22 cellular contexts compared by ENCODE assay signal in genomic region chr2:25831744-25832449, GRCh38. TPM values are rescaled to one million over a fixed set of nuclear protein-coding genes. Genes with fewer than 3 reads are reported as not detected.
DNase-seq lines count a peak whose midpoint lies in the region; ATAC-seq, FAIRE-seq and TF ChIP-seq lines count a peak whose summit lies in the region.
"Had no signal": no experiment of that assay in that cellular context is flagged by ENCODE, and none has a peak within 500 bp of the region (broad histone marks: within the 10 kb centered on the region; RNA-seq: fewer than 3 reads in every experiment).

No MANE protein-coding gene starts in this region.

- 67% methylated on average over 3 of the region's 3 CpGs for WGBS in GM12878 (ENCODE audit: insufficient coverage, insufficient replicate concordance, low lambda C conversion rate, missing lambda C conversion rate)
- 94 to 98% methylated on average over 3 of the region's 3 CpGs for WGBS in pancreas, 2 donors

- POLR2A ChIA-PET in GM12878 (lab: Charles Lee), result interaction anchor here (0.6 to 1.6 kb wide), 3 partner anchors 10 to 1109 kb away, joined by 5 to 6 read pairs (median 5); no protein-coding TSS in a partner anchor

- TF ChIP-seq EP300 in GM12878 (IDR thresholded peaks at IDR 0.05; ENCODE audit: borderline replicate concordance in 1 of 2, control insufficient read depth in 1 of 2, low read depth in 2 of 2, low read length in 2 of 2), result no peak

- H3K4me3 ChIP-seq in GM12878 (no peak overlapping the region), pancreas (no peak overlapping the region)
- H3K4me3 ChIP-seq: breast epithelium, gastrocnemius medialis, tibial nerve had no signal

- in situ Hi-C loops in GM12878 (cut with MboI), result no loop called here

- no peaks in the 10 kb centered on the region for H3K79me2 ChIP-seq in GM12878 (ENCODE audit: control insufficient read depth, insufficient read depth, low read length)

- H3K4me1 ChIP-seq in GM12878 (ENCODE audit: control insufficient read depth, insufficient read depth, low read length) (no peaks in the 10 kb centered on the region), pancreas (peaks cover 0 to 14% (median 7%) of the 10 kb centered on the region in 3 donors)
- H3K4me1 ChIP-seq: breast epithelium had no signal

- H3K36me3 Mint-ChIP-seq in activated T-cell treated with anti-CD3 and anti-CD28 coated beads, Interleukin-2, amount 50 U/mL, for 4 hours (ENCODE audit: insufficient read depth), result peaks cover 30% of the 10 kb centered on the region
- H3K36me3 Mint-ChIP-seq in T-helper 2 cell treated with Interferon-gamma antibody and Interleukin-4, amounts not matched to agents 5 μg/mL and 100 μg/mL, for 36 hours (ENCODE audit: low read depth), result peaks cover 39% of the 10 kb centered on the region

- H3K27ac ChIP-seq in GM12878 (ENCODE audit: control insufficient read depth, insufficient read depth) (no peak overlapping the region), pancreas (no peak overlapping the region)
- H3K27ac ChIP-seq: breast epithelium, epithelial cell of prostate, gastrocnemius medialis, tibial nerve had no signal

- peaks cover 0 to 4% of the 10 kb centered on the region in 2 experiments; a peak in 2 of 4 replicates for H3K36me3 ChIP-seq in GM12878 (ENCODE audit: control insufficient read depth in 2 of 2, insufficient read depth in 2 of 2, low read length in 1 of 2)
- no peaks in the 10 kb centered on the region for H3K36me3 ChIP-seq in pancreas
- H3K36me3 ChIP-seq: breast epithelium, gastrocnemius medialis had no signal

- TF ChIP-seq RAD21 in GM12878 (IDR thresholded peaks at IDR 0.05; ENCODE audit: insufficient read depth, low read depth, low read length), result no peak

- intact Hi-C loops in GM12878 (cut with micrococcal nuclease; ENCODE audit: unreplicated experiment) (no loop called here), pancreas (cut with DNase I) (no loop called here)

- SMC1A ChIA-PET in GM12878 (lab: Charles Lee; ENCODE audit: uncharacterized antibody, unreplicated experiment), result interaction anchor here (2.1 kb wide), 1 partner anchor 28 kb away, joined by 5 read pairs; no protein-coding TSS in a partner anchor

- no peak overlapping the region for H3K4me2 ChIP-seq in GM12878 (ENCODE audit: control insufficient read depth, insufficient read depth)

- peaks cover 44% of the 10 kb centered on the region for H3K4me1 Mint-ChIP-seq in activated T-cell treated with anti-CD3 and anti-CD28 coated beads, Interleukin-2, amount 50 U/mL, for 4 hours (ENCODE audit: low read depth)
- peaks cover 40% of the 10 kb centered on the region for H3K4me1 Mint-ChIP-seq in T-helper 2 cell treated with Interferon-gamma antibody and Interleukin-4, amounts not matched to agents 5 μg/mL and 100 μg/mL, for 36 hours (ENCODE audit: low read depth)

- H3K27ac Mint-ChIP-seq in T-helper 2 cell treated with Interferon-gamma antibody and Interleukin-4, amounts not matched to agents 5 μg/mL and 100 μg/mL, for 36 hours, result peak overlapping the region; percentile 83
- H3K27ac Mint-ChIP-seq: dendritic cell treated with granulocyte-macrophage colony-stimulating factor and Interleukin-4, amounts not matched to agents 40 ng/mL and 50 ng/mL, for 4 days had no signal

- CTCF ChIA-PET in GM12878 (lab: Yijun Ruan, JAX), result interaction anchor here (0.6 to 2.7 kb wide), 4 partner anchors 14 to 554 kb away, joined by 3 to 14 read pairs (median 3); no protein-coding TSS in a partner anchor

- H3K27me3 ChIP-seq in GM12878 (replicated peaks in 1 of 2; ENCODE audit: control insufficient read depth in 2 of 2, insufficient read depth in 2 of 2, low read length in 1 of 2) (no peaks in the 10 kb centered on the region), pancreas (no peaks in the 10 kb centered on the region)
- H3K27me3 ChIP-seq: breast epithelium, gastrocnemius medialis, tibial nerve had no signal

- no peaks in the 10 kb centered on the region for H4K20me1 ChIP-seq in GM12878 (ENCODE audit: control insufficient read depth, insufficient read depth)

- TF ChIP-seq POLR2A in GM12878 (IDR thresholded peaks at IDR 0.05; ENCODE audit: low read depth, low read length), result no peak

- H3K27me3 Mint-ChIP-seq in activated T-cell treated with anti-CD3 and anti-CD28 coated beads, Interleukin-2, amount 50 U/mL, for 4 hours (ENCODE audit: low read depth), result no peaks in the 10 kb centered on the region
- H3K27me3 Mint-ChIP-seq in T-helper 2 cell treated with Interferon-gamma antibody and Interleukin-4, amounts not matched to agents 5 μg/mL and 100 μg/mL, for 36 hours (ENCODE audit: low read depth), result no peaks in the 10 kb centered on the region
- H3K27me3 Mint-ChIP-seq: dendritic cell treated with granulocyte-macrophage colony-stimulating factor and Interleukin-4, amounts not matched to agents 40 ng/mL and 50 ng/mL, for 4 days had no signal

- H2AFZ ChIP-seq in GM12878 (ENCODE audit: control insufficient read depth, low read depth, low read length), result no peak overlapping the region

- no TSS peak for BruUV-seq in GM12878 (replicated peaks; lab: Mats Ljungman, UMichigan)

- peak overlapping the region; percentile 54 for H3K4me3 Mint-ChIP-seq in activated T-cell treated with anti-CD3 and anti-CD28 coated beads, Interleukin-2, amount 50 U/mL, for 4 hours
- H3K4me3 Mint-ChIP-seq in T-helper 2 cell treated with Interferon-gamma antibody and Interleukin-4, amounts not matched to agents 5 μg/mL and 100 μg/mL, for 36 hours, result peak overlapping the region; percentile 52
- H3K4me3 Mint-ChIP-seq: dendritic cell treated with granulocyte-macrophage colony-stimulating factor and Interleukin-4, amounts not matched to agents 40 ng/mL and 50 ng/mL, for 4 days had no signal

- H3K9me3 Mint-ChIP-seq in activated T-cell treated with anti-CD3 and anti-CD28 coated beads, Interleukin-2, amount 50 U/mL, for 4 hours, result peaks cover 10% of the 10 kb centered on the region
- H3K9me3 Mint-ChIP-seq in T-helper 2 cell treated with Interferon-gamma antibody and Interleukin-4, amounts not matched to agents 5 μg/mL and 100 μg/mL, for 36 hours, result peaks cover 12% of the 10 kb centered on the region

- no peak for FAIRE-seq in GM12878 (lab: Jason Lieb, UNC)
- FAIRE-seq in pancreas (lab: Jason Lieb, UNC), result no peak

- no peak for TF ChIP-seq CTCF in GM12878 (IDR thresholded peaks at IDR 0.05 in 2 of 3, conservative IDR thresholded peaks at IDR 0.05 in 1 of 3; ENCODE audit: control insufficient read depth in 2 of 3, extremely low read depth in 1 of 3, insufficient read depth in 1 of 3, low read depth in 3 of 3, low read length in 3 of 3)
- TF ChIP-seq CTCF in omental fat pad (IDR thresholded peaks at IDR 0.05), result no peak
- no peak for TF ChIP-seq CTCF in pancreas (IDR thresholded peaks at IDR 0.05)

- H3K9me3 ChIP-seq in GM12878 (replicated peaks; ENCODE audit: control insufficient read depth, insufficient read depth, low read length) (peaks cover 2% of the 10 kb centered on the region; the same call in 2 of the 3 replicates), pancreas (no peaks in the 10 kb centered on the region)
- H3K9me3 ChIP-seq: gastrocnemius medialis had no signal

- ATAC-seq in activated T-cell treated with anti-CD3 and anti-CD28 coated beads, Interleukin-2, amount 50 U/mL, for 4 hours, result peak; percentile 94
- peak; percentile 46; the same call in 2 of the 3 replicates for ATAC-seq in GM12878
- ATAC-seq in stimulated activated naive CD8-positive, alpha-beta T cell treated with anti-CD3 and anti-CD28 coated beads, Interleukin-15, Interleukin-2, amounts not matched to agents 100 U/mL and 50 U/mL, for 24 hours, result peak; percentile 86
- ATAC-seq in omental fat pad (ENCODE audit: low FRiP score), result no peak
- ATAC-seq in pancreas, result no peak
- no peak for ATAC-seq in HG03280 (IDR thresholded peaks at IDR 0.05; ENCODE audit: unreplicated experiment)
- ATAC-seq: gastrocnemius medialis, left cardiac atrium had no signal

- RAD21 ChIA-PET in GM12878 (lab: Charles Lee; ENCODE audit: unreplicated experiment), result no interaction called here

- no peak for DNase-seq in activated T-cell treated with anti-CD3 and anti-CD28 coated beads, Interleukin-2, amount 50 U/mL, for 4 hours
- no peak for DNase-seq in activated T-cell treated with anti-CD3 and anti-CD28 coated beads, Interleukin-2, amount 50 U/mL, for 1 hour
- peak; percentile 43 for DNase-seq in T-helper 2 cell treated with Interferon-gamma antibody and Interleukin-4, amounts not matched to agents 5 μg/mL and 100 μg/mL, for 36 hours (ENCODE audit: low spot score)
- DNase-seq in GM12878 (ENCODE audit: low read depth, low spot score) (no peak), omental fat pad (ENCODE audit: low spot score) (no peak), pancreas (no peak)
- no peak for DNase-seq in stimulated activated naive CD8-positive, alpha-beta T cell treated with anti-CD3 and anti-CD28 coated beads, Interleukin-15, Interleukin-2, amounts not matched to agents 100 U/mL and 50 U/mL, for 24 hours
- DNase-seq: C1 segment of cervical spinal cord; DMS53; gastrocnemius medialis; left cardiac atrium; NCI-H1436 treated with DMSO at 0.1 percent for 48 hours; NCI-H345; NK-92 treated with Interleukin-12 subunit alpha and Interleukin-12 subunit beta, amount 100 ng/mL, for 24 hours; retina; RPMI8226; stimulated activated CD4-positive, alpha-beta T cell treated with anti-CD3 and anti-CD28 coated beads, Interleukin-12 subunit alpha, Interleukin-12 subunit beta, amount 100 ng/mL, for 4 hours had no signal

- no peak overlapping the region for H3K9ac ChIP-seq in GM12878 (ENCODE audit: control insufficient read depth, insufficient read depth, low read length)

TF ChIP-seq in GM12878, 131 proteins besides CTCF, POLR2A, EP300 and RAD21 (continues in another document):
- no peak for TF ChIP-seq NFYA (IDR thresholded peaks at IDR 0.05; ENCODE audit: borderline replicate concordance, low read depth, low read length)

RNA-seq across cellular contexts. Expression of gene ASXL2, which starts 46.4 kb away (rescaled TPM):
- total RNA-seq in activated T-cell treated with anti-CD3 and anti-CD28 coated beads, Interleukin-2, amount 50 U/mL, for 4 hours, result 10 to 100 TPM; 27.2 to 38.5 (median 37.5) TPM
- 15.2 and 16.1 TPM in 2 replicates for total RNA-seq in GM12878 (2013; cell fraction: nucleolus; rRNA removed)
- total RNA-seq in GM12878 (2014; rRNA removed) (6.2 and 6.5 TPM in 2 replicates), GM12878 (2014; rRNA removed; fragmentation: Illumina TruSeq; extraction: Trizol) (4.4 and 4.8 TPM in 2 replicates), GM12878 (2021) (17.7 TPM in 2 replicates), omental fat pad (10 to 100 TPM; 15.4 to 19.7 (median 17.6) TPM), pancreas (10 to 100 TPM in 3 of 6 donors, 1 to 10 TPM in 3; 8.9 to 21.7 (median 12.0) TPM)
- 2.5 TPM for polyA plus RNA-seq in GM12878 (2011; ENCODE audit: low read depth)
- polyA plus RNA-seq in GM12878 (2011; rRNA removed) (10.6 and 11.3 TPM in 2 replicates), GM12878 (2014; fragmentation: Illumina TruSeq; extraction: Trizol) (9.9 TPM in 2 replicates), GM12878 (2014; fragmentation: Nextera tagmentation; extraction: Ambion mirVana) (1 to 10 TPM; 1.3 to 1.5 TPM), GM12878 (2014; rRNA removed) (5.3 and 6.7 TPM in 2 replicates), GM12878 (2016; fragmentation: Nextera tagmentation; extraction: Ambion mirVana) (1 to 10 TPM; 3.8 to 4.1 TPM), pancreas (1 to 10 TPM; 1.6 to 1.7 TPM)
- 6.4 and 7.2 TPM in 2 replicates for polyA plus RNA-seq in GM12878 (2011; cell fraction: cytosol; rRNA removed)
- polyA plus RNA-seq in GM12878 (2011; cell fraction: nucleus; rRNA removed), result 7.5 and 8.1 TPM in 2 replicates
- 3.8 and 5.3 TPM in 2 replicates for polyA plus RNA-seq in GM12878 (2012)
- 12.4 and 14.9 TPM in 2 replicates for polyA minus RNA-seq in GM12878 (2011; rRNA and poly(A)+ RNA removed)
- 6.5 TPM in 2 replicates for polyA minus RNA-seq in GM12878 (2011; cell fraction: cytosol; rRNA and poly(A)+ RNA removed)
- polyA minus RNA-seq in GM12878 (2011; cell fraction: nucleus; rRNA and poly(A)+ RNA removed), result 6.3 and 8.6 TPM in 2 replicates

Comparison
In these comparisons a context has a peak if more than half of its experiments do, and no peak if none do; other contexts are left out.
1. ATAC-seq: peak in activated T-cell treated with anti-CD3 and anti-CD28 coated beads, Interleukin-2, amount 50 U/mL, for 4 hours (2 of 2), GM12878 (single experiment) and stimulated activated naive CD8-positive, alpha-beta T cell treated with anti-CD3 and anti-CD28 coated beads, Interleukin-15, Interleukin-2, amounts not matched to agents 100 U/mL and 50 U/mL, for 24 hours (single experiment); none in omental fat pad (single experiment), pancreas (0 of 4) and HG03280 (single experiment).